In the genomic region with DNA sequence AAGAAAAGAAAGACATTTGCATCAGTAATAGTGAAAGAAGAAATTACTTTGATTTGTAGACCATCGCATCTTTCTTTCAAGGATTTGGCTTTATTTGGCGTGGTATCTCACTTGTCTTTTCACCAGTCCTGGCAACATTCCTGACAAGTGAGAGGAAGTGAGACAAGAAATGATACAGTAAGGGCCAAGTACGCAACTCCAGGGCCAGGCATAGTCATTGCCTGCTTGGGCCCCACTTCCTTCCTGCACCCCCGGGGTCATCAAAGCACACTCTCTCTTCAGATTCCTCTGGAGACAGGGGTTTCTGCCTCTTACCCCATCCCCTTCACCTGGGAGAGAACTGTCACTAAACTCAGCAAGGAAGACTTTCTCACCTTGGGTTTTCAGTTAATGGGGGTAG, we compare ENCODE assay signal across 11 cellular contexts. TPM values are rescaled to one million over a fixed set of nuclear protein-coding genes. Genes with fewer than 3 reads are reported as not detected.
DNase-seq lines count a peak whose midpoint lies in the region; ATAC-seq and TF ChIP-seq lines count a peak whose summit lies in the region.
"Had no signal": no experiment of that assay in that cellular context is flagged by ENCODE, and none has a peak within 500 bp of the region (broad histone marks: within the 10 kb centered on the region; RNA-seq: fewer than 3 reads in every experiment).

No MANE protein-coding gene starts in this region.

- CTCF ChIA-PET in CD4-positive, alpha-beta memory T cell (lab: Charles Lee; ENCODE audit: partially characterized antibody) = interaction anchor here (0.6 to 2.0 kb wide), 2 partner anchors 108 to 349 kb away, joined by 3 to 9 read pairs; no protein-coding TSS in a partner anchor
- CTCF ChIA-PET in activated CD8-positive, alpha-beta T cell treated with anti-CD3 and anti-CD28 coated beads for 36 hours (lab: Charles Lee) = no interaction called here
- CTCF ChIA-PET in activated CD4-positive, alpha-beta memory T cell treated with anti-CD3 and anti-CD28 coated beads for 36 hours (lab: Charles Lee) = no interaction called here

- H3K27me3 Mint-ChIP-seq in CD4-positive, alpha-beta memory T cell = no peaks in the 10 kb centered on the region
- H3K27me3 Mint-ChIP-seq in activated CD8-positive, alpha-beta T cell treated with anti-CD3 and anti-CD28 coated beads for 36 hours = no peaks in the 10 kb centered on the region
- no peaks in the 10 kb centered on the region for H3K27me3 Mint-ChIP-seq in memory B cell
- no peaks in the 10 kb centered on the region for H3K27me3 Mint-ChIP-seq in activated CD4-positive, alpha-beta memory T cell treated with anti-CD3 and anti-CD28 coated beads for 36 hours

- H3K36me3 Mint-ChIP-seq in CD4-positive, alpha-beta memory T cell = peaks cover 57 to 72% of the 10 kb centered on the region in 2 donors
- peaks cover 29% of the 10 kb centered on the region for H3K36me3 Mint-ChIP-seq in activated CD8-positive, alpha-beta T cell treated with anti-CD3 and anti-CD28 coated beads for 36 hours (ENCODE audit: low read depth)
- H3K36me3 Mint-ChIP-seq in memory B cell = peaks cover 17% of the 10 kb centered on the region
- H3K36me3 Mint-ChIP-seq in activated CD4-positive, alpha-beta memory T cell treated with anti-CD3 and anti-CD28 coated beads for 36 hours = peaks cover 27% of the 10 kb centered on the region

- H3K4me3 ChIP-seq in CD4-positive, alpha-beta memory T cell (ENCODE audit: low read length in 2 of 2) = no peak overlapping the region
- H3K4me3 ChIP-seq: skin epidermis had no signal

- no peak overlapping the region for H3K4me3 Mint-ChIP-seq in CD4-positive, alpha-beta memory T cell
- H3K4me3 Mint-ChIP-seq in activated CD8-positive, alpha-beta T cell treated with anti-CD3 and anti-CD28 coated beads for 36 hours = no peak overlapping the region
- no peak overlapping the region for H3K4me3 Mint-ChIP-seq in memory B cell
- no peak overlapping the region for H3K4me3 Mint-ChIP-seq in activated CD4-positive, alpha-beta memory T cell treated with anti-CD3 and anti-CD28 coated beads for 36 hours

- no peak overlapping the region for H3K27ac ChIP-seq in CD4-positive, alpha-beta memory T cell (ENCODE audit: low read depth, low read length)

- H3K27me3 ChIP-seq in CD4-positive, alpha-beta memory T cell (ENCODE audit: insufficient read depth, low read length) = no peaks in the 10 kb centered on the region

- peak overlapping the region in 4 of 7 donors; percentile 24 to 93 (median 54) for H3K27ac Mint-ChIP-seq in CD4-positive, alpha-beta memory T cell
- peak overlapping the region; percentile 55 for H3K27ac Mint-ChIP-seq in activated CD8-positive, alpha-beta T cell treated with anti-CD3 and anti-CD28 coated beads for 36 hours
- peak overlapping the region; percentile 88 for H3K27ac Mint-ChIP-seq in memory B cell
- no peak overlapping the region for H3K27ac Mint-ChIP-seq in activated CD4-positive, alpha-beta memory T cell treated with anti-CD3 and anti-CD28 coated beads for 36 hours

- H3K36me3 ChIP-seq in CD4-positive, alpha-beta memory T cell (ENCODE audit: insufficient read depth, low read length) = peaks cover 4% of the 10 kb centered on the region

- POLR2A ChIA-PET in CD4-positive, alpha-beta memory T cell (lab: Charles Lee; ENCODE audit: partially characterized antibody) = no interaction called here
- POLR2A ChIA-PET in activated CD8-positive, alpha-beta T cell treated with anti-CD3 and anti-CD28 coated beads for 36 hours (lab: Charles Lee) = no interaction called here
- POLR2A ChIA-PET in activated CD4-positive, alpha-beta memory T cell treated with anti-CD3 and anti-CD28 coated beads for 36 hours (lab: Charles Lee) = no interaction called here

- peaks cover 16 to 39% (median 17%) of the 10 kb centered on the region in 4 donors for H3K4me1 Mint-ChIP-seq in CD4-positive, alpha-beta memory T cell
- peaks cover 11% of the 10 kb centered on the region for H3K4me1 Mint-ChIP-seq in activated CD8-positive, alpha-beta T cell treated with anti-CD3 and anti-CD28 coated beads for 36 hours (ENCODE audit: low read depth)
- peaks cover 29% of the 10 kb centered on the region for H3K4me1 Mint-ChIP-seq in memory B cell
- peaks cover 10% of the 10 kb centered on the region for H3K4me1 Mint-ChIP-seq in activated CD4-positive, alpha-beta memory T cell treated with anti-CD3 and anti-CD28 coated beads for 36 hours (ENCODE audit: low read depth)

- no peak for DNase-seq in CD4-positive, alpha-beta memory T cell
- DNase-seq in HT1080 (ENCODE audit: low read depth) (peak; percentile 65), memory B cell (ENCODE audit: low spot score in 2 of 2) (no peak), A172 (ENCODE audit: low spot score) (no peak), kidney glomerular epithelial cell (lab: John Stamatoyannopoulos, UW) (no peak)
- DNase-seq in activated CD8-positive, alpha-beta T cell treated with anti-CD3 and anti-CD28 coated beads for 36 hours = no peak
- no peak for DNase-seq in activated CD4-positive, alpha-beta memory T cell treated with anti-CD3 and anti-CD28 coated beads for 36 hours
- DNase-seq: KBM-7, SW 1271 had no signal

- TF ChIP-seq CTCF in activated CD8-positive, alpha-beta T cell treated with anti-CD3 and anti-CD28 coated beads for 36 hours (IDR thresholded peaks at IDR 0.05) = no peak

- intact Hi-C loops in CD4-positive, alpha-beta memory T cell (cut with micrococcal nuclease) = no loop called here
- intact Hi-C loops in activated CD8-positive, alpha-beta T cell treated with anti-CD3 and anti-CD28 coated beads for 36 hours (cut with micrococcal nuclease) = no loop called here
- intact Hi-C loops in activated CD4-positive, alpha-beta memory T cell treated with anti-CD3 and anti-CD28 coated beads for 36 hours (cut with micrococcal nuclease) = no loop called here

- no peaks in the 10 kb centered on the region for H3K9me3 Mint-ChIP-seq in CD4-positive, alpha-beta memory T cell
- H3K9me3 Mint-ChIP-seq in activated CD8-positive, alpha-beta T cell treated with anti-CD3 and anti-CD28 coated beads for 36 hours = no peaks in the 10 kb centered on the region
- no peaks in the 10 kb centered on the region for H3K9me3 Mint-ChIP-seq in memory B cell
- no peaks in the 10 kb centered on the region for H3K9me3 Mint-ChIP-seq in activated CD4-positive, alpha-beta memory T cell treated with anti-CD3 and anti-CD28 coated beads for 36 hours

- ATAC-seq in activated CD8-positive, alpha-beta T cell treated with anti-CD3 and anti-CD28 coated beads for 36 hours = no peak
- ATAC-seq in memory B cell (ENCODE audit: low read depth) (no peak), HG03521 (IDR thresholded peaks at IDR 0.05; ENCODE audit: unreplicated experiment) (no peak)

- no peaks in the 10 kb centered on the region for H3K9me3 ChIP-seq in CD4-positive, alpha-beta memory T cell (ENCODE audit: control insufficient read depth in 1 of 2, low read length in 2 of 2)

- H3K4me1 ChIP-seq in CD4-positive, alpha-beta memory T cell (ENCODE audit: insufficient read depth, low read length) = no peaks in the 10 kb centered on the region

RNA-seq across cellular contexts. Expression of gene CD47, which starts 55.1 kb away (rescaled TPM):
- total RNA-seq in CD4-positive, alpha-beta memory T cell = 100 to 1,000 TPM; 224 to 226 TPM
- 100 to 1,000 TPM; 281 to 288 TPM for polyA plus RNA-seq in CD4-positive, alpha-beta memory T cell
- total RNA-seq in HT1080 (2014; rRNA removed; shearing (Covaris generic)) = 43.7 and 62.0 TPM in 2 replicates
- 58.4 and 73.7 TPM in 2 replicates for polyA plus RNA-seq in HT1080 (2015; cell fraction: cytosol; rRNA removed)
- polyA plus RNA-seq in HT1080 (2015; cell fraction: nucleus; rRNA removed) = 85.5 and 86.4 TPM in 2 replicates
- 10 to 100 TPM; 88.7 to 91.6 TPM for total RNA-seq in activated CD8-positive, alpha-beta T cell treated with anti-CD3 and anti-CD28 coated beads for 36 hours
- total RNA-seq in activated CD4-positive, alpha-beta memory T cell treated with anti-CD3 and anti-CD28 coated beads for 36 hours = 100 to 1,000 TPM; 122 to 124 TPM
- total RNA-seq in A172 (2014; rRNA removed; shearing (Covaris generic)) = 124 and 145 TPM in 2 replicates
